Comparison of ENCODE assay signal across 23 cellular contexts in the genomic region with DNA sequence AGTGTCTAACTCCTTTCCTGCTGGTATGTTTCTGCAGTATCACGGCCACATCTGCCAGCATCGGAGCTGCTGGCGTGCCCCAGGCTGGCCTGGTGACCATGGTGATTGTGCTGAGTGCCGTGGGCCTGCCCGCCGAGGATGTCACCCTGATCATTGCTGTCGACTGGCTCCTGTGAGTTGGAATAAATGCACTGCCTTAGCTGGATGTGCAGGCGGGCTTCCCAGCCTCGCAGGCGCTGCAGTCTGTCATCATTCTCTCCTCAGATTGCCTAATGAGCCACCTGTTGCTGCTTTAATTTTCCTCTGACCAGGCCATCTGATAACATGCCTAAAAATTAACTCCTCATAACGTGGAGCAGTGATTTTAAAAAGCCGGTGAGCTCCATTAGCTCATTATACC.
"Had no signal": no experiment of that assay in that cellular context is flagged by ENCODE, and none has a peak within 500 bp of the region (broad histone marks: within the 10 kb centered on the region; RNA-seq: fewer than 3 reads in every experiment).

No MANE protein-coding gene starts in this region.

- H3K4me3 Mint-ChIP-seq: activated naive CD8-positive, alpha-beta T cell; activated T-cell treated with anti-CD3 and anti-CD28 coated beads, Interleukin-2, amount 50 U/mL, for 4 hours; immature natural killer cell; mesothelial cell of epicardium; naive thymus-derived CD8-positive, alpha-beta T cell; stimulated activated memory B cell treated with anti-CD40 and anti-IgM and Interleukin-4, amounts not matched to agents 10 μg/mL and 1 μg/mL and 100 μg/mL, for 72 hours; type B pancreatic cell; WTC11 had no signal

- H3K27me3 Mint-ChIP-seq: activated naive CD8-positive, alpha-beta T cell; stimulated activated memory B cell treated with anti-CD40 and anti-IgM and Interleukin-4, amounts not matched to agents 10 μg/mL and 1 μg/mL and 100 μg/mL, for 72 hours; type B pancreatic cell had no signal

- H3K4me3 ChIP-seq: adrenal gland, ascending aorta, left lung, prostate gland, vagina had no signal

- DNase-seq: activated CD8-positive, alpha-beta memory T cell treated with anti-CD3 and anti-CD28 coated beads, Interleukin-2, amount 50 U/mL, for 4 hours; activated naive CD4-positive, alpha-beta T cell; activated T-cell treated with anti-CD3 and anti-CD28 coated beads, Interleukin-2, amount 50 U/mL, for 4 hours; brain microvascular endothelial cell; effector memory CD4-positive, alpha-beta T cell; foreskin keratinocyte; immature natural killer cell; left lung; naive thymus-derived CD8-positive, alpha-beta T cell; right cardiac atrium; small intestine; stimulated activated CD4-positive, alpha-beta T cell treated with anti-CD3 and anti-CD28 coated beads, Interleukin-15, amount 100 ng/mL, for 24 hours; T1000 had no signal

- H3K36me3 ChIP-seq: adrenal gland, prostate gland, vagina had no signal

- H3K27ac Mint-ChIP-seq: activated naive CD8-positive, alpha-beta T cell; activated T-helper 2 cell treated with anti-CD3 and anti-CD28 coated beads, Interferon-gamma antibody, Interleukin-2, Interleukin-4, amounts not matched to agents 10 μg/mL and 5 μg/mL and 100 μg/mL, durations not matched to agents 14 hours and 24 hours and 36 hours; immature natural killer cell; mesothelial cell of epicardium; stimulated activated memory B cell treated with anti-CD40 and anti-IgM and Interleukin-4, amounts not matched to agents 10 μg/mL and 1 μg/mL and 100 μg/mL, for 72 hours; type B pancreatic cell; WTC11 had no signal

- H3K4me1 Mint-ChIP-seq: immature natural killer cell; stimulated activated memory B cell treated with anti-CD40 and anti-IgM and Interleukin-4, amounts not matched to agents 10 μg/mL and 1 μg/mL and 100 μg/mL, for 72 hours; WTC11 had no signal

- H3K9me3 Mint-ChIP-seq: activated T-cell treated with anti-CD3 and anti-CD28 coated beads, Interleukin-2, amount 50 U/mL, for 4 hours; activated T-helper 2 cell treated with anti-CD3 and anti-CD28 coated beads, Interferon-gamma antibody, Interleukin-2, Interleukin-4, amounts not matched to agents 10 μg/mL and 5 μg/mL and 100 μg/mL, durations not matched to agents 14 hours and 24 hours and 36 hours; immature natural killer cell; mesothelial cell of epicardium; naive thymus-derived CD8-positive, alpha-beta T cell; stimulated activated memory B cell treated with anti-CD40 and anti-IgM and Interleukin-4, amounts not matched to agents 10 μg/mL and 1 μg/mL and 100 μg/mL, for 72 hours; type B pancreatic cell; WTC11 had no signal

- H3K36me3 Mint-ChIP-seq: mesothelial cell of epicardium; stimulated activated memory B cell treated with anti-CD40 and anti-IgM and Interleukin-4, amounts not matched to agents 10 μg/mL and 1 μg/mL and 100 μg/mL, for 72 hours; WTC11 had no signal

- H3K27ac ChIP-seq: adrenal gland, ascending aorta, brain microvascular endothelial cell, foreskin keratinocyte, left lung, prostate gland, vagina had no signal

- H3K4me1 ChIP-seq: foreskin keratinocyte, left lung, prostate gland, vagina had no signal

- ATAC-seq: activated T-cell treated with anti-CD3 and anti-CD28 coated beads, Interleukin-2, amount 50 U/mL, for 4 hours; foreskin keratinocyte; left lung; naive thymus-derived CD8-positive, alpha-beta T cell; right cardiac atrium; stimulated activated memory B cell treated with anti-CD40 and anti-IgM and Interleukin-4, amounts not matched to agents 10 μg/mL and 1 μg/mL and 100 μg/mL, for 72 hours; WTC11 had no signal

- H3K9me3 ChIP-seq: adrenal gland, ascending aorta, left lung, prostate gland, vagina had no signal

- H3K27me3 ChIP-seq: adrenal gland, ascending aorta, brain microvascular endothelial cell, left lung, vagina had no signal
